Comparison of ENCODE assay signal across 10 cellular contexts in the genomic region with DNA sequence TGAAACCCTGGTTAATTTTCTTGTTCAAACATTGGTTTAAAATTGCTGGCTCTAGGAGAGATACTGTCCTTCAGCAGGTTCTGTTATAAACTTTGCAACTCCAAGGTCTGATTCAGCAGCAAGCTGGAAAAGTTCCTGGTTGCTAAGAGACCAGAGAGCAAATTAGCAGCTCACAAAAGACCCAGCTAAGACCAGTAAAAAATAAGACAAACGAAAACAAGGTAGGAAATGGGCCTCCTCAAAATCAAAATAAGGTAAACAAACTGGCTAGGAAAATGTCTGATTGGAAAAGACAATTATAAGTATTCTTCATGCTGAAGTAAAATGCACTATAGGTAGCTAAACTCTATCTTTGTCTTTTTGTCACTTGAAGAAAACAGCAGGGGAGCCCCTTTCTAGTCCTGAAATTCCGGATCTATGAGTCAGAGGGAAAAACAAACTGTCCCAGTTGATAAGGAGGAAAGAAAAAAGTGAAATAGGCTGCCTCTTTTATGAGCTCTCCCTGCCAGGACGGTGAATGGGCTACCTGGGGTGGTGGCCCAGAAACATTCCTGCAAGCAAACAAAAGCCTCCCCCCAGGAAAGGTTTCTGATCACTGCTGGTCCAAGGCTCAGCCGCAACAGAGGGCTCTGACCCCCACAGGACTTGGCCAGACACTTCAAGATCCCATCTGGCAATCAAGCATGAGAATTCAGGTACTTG. TPM values are rescaled to one million over a fixed set of nuclear protein-coding genes. Genes with fewer than 3 reads are reported as not detected.
DNase-seq lines count a peak whose midpoint lies in the region; ATAC-seq and TF ChIP-seq lines count a peak whose summit lies in the region.
"Had no signal": no experiment of that assay in that cellular context is flagged by ENCODE, and none has a peak within 500 bp of the region (broad histone marks: within the 10 kb centered on the region; RNA-seq: fewer than 3 reads in every experiment).

No MANE protein-coding gene starts in this region.

- H3F3A ChIP-seq in smooth muscle cell (ENCODE audit: low read depth): peaks cover 7% of the 10 kb centered on the region

- POLR2A ChIA-PET in HEK293T (lab: Yijun Ruan, JAX): interaction anchor here (1.2 to 3.1 kb wide), 2 partner anchors 31 to 75 kb away, joined by 3 to 13 read pairs; a partner anchor contains a TSS

- peak overlapping the region; percentile 35 for H2AFZ ChIP-seq in smooth muscle cell (ENCODE audit: low read depth)

- no peaks in the 10 kb centered on the region for H3K36me3 Mint-ChIP-seq in activated naive CD4-positive, alpha-beta T cell treated with anti-CD3 and anti-CD28 coated beads, Interleukin-2, amount 50 U/mL, for 72 hours
- H3K36me3 Mint-ChIP-seq: naive B cell had no signal

- peak overlapping the region; percentile 67 for H3K9ac ChIP-seq in iPS-20b (ENCODE audit: low read depth, low read length)
- peak overlapping the region; percentile 51 for H3K9ac ChIP-seq in smooth muscle cell (ENCODE audit: low read depth)

- intact Hi-C loops in adrenal gland (cut with DNase I): no loop called here
- intact Hi-C loops in lower leg skin (cut with DNase I; ENCODE audit: low total_unique reads): no loop called here

- ATAC-seq in activated naive CD4-positive, alpha-beta T cell treated with anti-CD3 and anti-CD28 coated beads, Interleukin-2, amount 50 U/mL, for 72 hours: no peak
- ATAC-seq in GM18868 (IDR thresholded peaks at IDR 0.05; ENCODE audit: unreplicated experiment): no peak

- H3K4me3 ChIP-seq in adrenal gland: peak overlapping the region in 1 of 4 donors; percentile 10
- peak overlapping the region; percentile 40; the same call in 1 of the 2 replicates for H3K4me3 ChIP-seq in iPS-20b (ENCODE audit: low read length)
- no peak overlapping the region for H3K4me3 ChIP-seq in smooth muscle cell
- no peak overlapping the region for H3K4me3 ChIP-seq in lower leg skin (ENCODE audit: low read depth, poor library complexity, severe bottlenecking)

- H3K4me1 ChIP-seq in adrenal gland (replicated peaks in 1 of 2) (peaks cover 21 to 41% of the 10 kb centered on the region in 2 donors), iPS-20b (ENCODE audit: insufficient read depth, low read length) (peaks cover 30% of the 10 kb centered on the region), smooth muscle cell (ENCODE audit: low read depth) (peaks cover 25% of the 10 kb centered on the region)

- peak overlapping the region; percentile 42 to 84 (median 67) for H3K27ac ChIP-seq in adrenal gland
- peak overlapping the region; percentile 91 for H3K27ac ChIP-seq in iPS-20b (ENCODE audit: low read length)
- H3K27ac ChIP-seq in smooth muscle cell (ENCODE audit: low read depth): peak overlapping the region; percentile 89

- CTCF ChIA-PET in HEK293T (lab: Yijun Ruan, JAX): interaction anchor here (0.6 to 2.5 kb wide), 4 partner anchors 31 to 1888 kb away, joined by 4 to 10 read pairs (median 6); no protein-coding TSS in a partner anchor

- TF ChIP-seq POLR2A in adrenal gland (IDR thresholded peaks at IDR 0.05): peak in 1 of 2 donors; percentile 35
- no peak for TF ChIP-seq POLR2A in lower leg skin (IDR thresholded peaks at IDR 0.05)

- H3K9me3 Mint-ChIP-seq in activated naive CD4-positive, alpha-beta T cell treated with anti-CD3 and anti-CD28 coated beads, Interleukin-2, amount 50 U/mL, for 72 hours: no peaks in the 10 kb centered on the region
- H3K9me3 Mint-ChIP-seq: naive B cell had no signal

- H3K36me3 ChIP-seq in adrenal gland (replicated peaks in 1 of 2): no peaks in the 10 kb centered on the region
- no peaks in the 10 kb centered on the region for H3K36me3 ChIP-seq in iPS-20b (ENCODE audit: insufficient read depth, low read depth, low read length)
- H3K36me3 ChIP-seq in smooth muscle cell (ENCODE audit: low read depth): no peaks in the 10 kb centered on the region

- no peak for TF ChIP-seq CTCF in adrenal gland (IDR thresholded peaks at IDR 0.05)
- TF ChIP-seq CTCF in smooth muscle cell (IDR thresholded peaks at IDR 0.05; ENCODE audit: borderline replicate concordance, insufficient read depth, poor library complexity, severe bottlenecking): no peak
- no peak for TF ChIP-seq CTCF in lower leg skin (IDR thresholded peaks at IDR 0.05)

- 19 to 27% (median 25%) methylated on average over 3 to 4 of the region's 4 CpGs for WGBS in adrenal gland, 4 donors
- 6% methylated on average over 4 of the region's 4 CpGs for WGBS in smooth muscle cell (ENCODE audit: low lambda C conversion rate)
- 39 to 40% methylated on average over 4 of the region's 4 CpGs for WGBS in lower leg skin, 2 donors

- no peaks in the 10 kb centered on the region for H4K20me1 ChIP-seq in smooth muscle cell (ENCODE audit: low read depth)

- no peaks in the 10 kb centered on the region for H3K79me2 ChIP-seq in smooth muscle cell (ENCODE audit: low read depth)

- DNase-seq in HEK293T (ENCODE audit: extremely low spot score): peak; percentile 40
- DNase-seq in adrenal gland: peak; percentile 32 to 72 (median 53)
- no peak for DNase-seq in smooth muscle cell (lab: John Stamatoyannopoulos, UW; ENCODE audit: unreplicated experiment)
- no peak for DNase-seq in activated naive CD4-positive, alpha-beta T cell treated with anti-CD3 and anti-CD28 coated beads, Interleukin-2, amount 50 U/mL, for 72 hours (ENCODE audit: low spot score in 2 of 2)
- DNase-seq in lower leg skin (ENCODE audit: low spot score in 2 of 2): no peak
- no peak for DNase-seq in mesenteric fat pad (ENCODE audit: low spot score)
- DNase-seq: activated CD4-positive, CD25-positive, alpha-beta regulatory T cell; naive B cell had no signal

- H3K4me2 ChIP-seq in smooth muscle cell: peak overlapping the region; percentile 53

- H3K27me3 ChIP-seq in adrenal gland: no peaks in the 10 kb centered on the region
- H3K27me3 ChIP-seq in iPS-20b (ENCODE audit: insufficient read depth, low read length): no peaks in the 10 kb centered on the region; the same call in 1 of the 2 replicates
- no peaks in the 10 kb centered on the region for H3K27me3 ChIP-seq in smooth muscle cell (ENCODE audit: low read depth)

- no peak overlapping the region for H3K27ac Mint-ChIP-seq in activated naive CD4-positive, alpha-beta T cell treated with anti-CD3 and anti-CD28 coated beads, Interleukin-2, amount 50 U/mL, for 72 hours

- no peaks in the 10 kb centered on the region for H3K9me3 ChIP-seq in adrenal gland (replicated peaks in 1 of 3)
- H3K9me3 ChIP-seq in iPS-20b (ENCODE audit: insufficient read depth, low read depth, low read length): no peaks in the 10 kb centered on the region
- no peaks in the 10 kb centered on the region for H3K9me3 ChIP-seq in smooth muscle cell (replicated peaks; ENCODE audit: low read depth)

TF ChIP-seq in HEK293T, 16 proteins besides CTCF, POLR2A, EP300 and RAD21:
- TF ChIP-seq ARNT (IDR thresholded peaks at IDR 0.05) (no peak), SUZ12 (IDR thresholded peaks at IDR 0.05) (no peak), SP1 (IDR thresholded peaks at IDR 0.05) (no peak), FOXK2 (IDR thresholded peaks at IDR 0.05) (no peak), CTBP1 (IDR thresholded peaks at IDR 0.05; ENCODE audit: borderline replicate concordance) (0 out of 2 replicates have a peak, but pooled peaks have one; percentile 8), NFRKB (IDR thresholded peaks at IDR 0.05) (no peak)

RNA-seq across cellular contexts. Expression of a gene that starts 41.6 kb away (rescaled TPM):
- total RNA-seq in adrenal gland (1 to 10 TPM in 3 of 8 donors, under 1 TPM in 5; 0.52 to 1.2 (median 0.60) TPM), smooth muscle cell (0.63 and 3.4 TPM in 2 replicates), lower leg skin (1 to 10 TPM in 3 of 4 donors, under 1 TPM in 1; 0.49 to 3.2 (median 1.7) TPM), mesenteric fat pad (0.48 TPM)
- polyA plus RNA-seq in adrenal gland (1 to 10 TPM in 2 of 3 donors, under 1 TPM in 1; 0.20 to 1.6 (median 1.2) TPM), smooth muscle cell (1.1 and 1.3 TPM in 2 replicates)
- total RNA-seq in activated naive CD4-positive, alpha-beta T cell treated with anti-CD3 and anti-CD28 coated beads, Interleukin-2, amount 50 U/mL, for 72 hours: 1 to 10 TPM; 2.8 to 5.1 TPM

RNA-seq across cellular contexts. Expression of a gene that starts 44.9 kb away (rescaled TPM):
- total RNA-seq in adrenal gland (not detected), smooth muscle cell (not detected in 2 replicates), lower leg skin (not detected), mesenteric fat pad (not detected)
- polyA plus RNA-seq in adrenal gland (not detected), smooth muscle cell (not detected in 2 replicates)
- total RNA-seq in activated naive CD4-positive, alpha-beta T cell treated with anti-CD3 and anti-CD28 coated beads, Interleukin-2, amount 50 U/mL, for 72 hours: not detected

RNA-seq across cellular contexts. Expression of a gene that starts 55.6 kb away (rescaled TPM):
- 1 to 10 TPM in 4 of 8 donors, under 1 TPM in 2, not detected in 2; 0.28 to 3.7 (median 1.1) TPM for total RNA-seq in adrenal gland
- polyA plus RNA-seq in adrenal gland: under 1 TPM in 2 of 3 donors, not detected in 1; 0.38 to 0.81 TPM
- 1.0 TPM in 1 of 2 replicates, not detected in the other for total RNA-seq in smooth muscle cell
- 1.2 and 1.6 TPM in 2 replicates for polyA plus RNA-seq in smooth muscle cell
- not detected for total RNA-seq in activated naive CD4-positive, alpha-beta T cell treated with anti-CD3 and anti-CD28 coated beads, Interleukin-2, amount 50 U/mL, for 72 hours
- total RNA-seq in lower leg skin: not detected
- total RNA-seq in mesenteric fat pad: not detected

Comparison
In these comparisons a context has a peak if more than half of its experiments do, and no peak if none do; other contexts are left out.
1. DNase-seq: peak in HEK293T (single experiment) and adrenal gland (7 of 7); none in smooth muscle cell (single experiment), activated naive CD4-positive, alpha-beta T cell treated with anti-CD3 and anti-CD28 coated beads, Interleukin-2, amount 50 U/mL, for 72 hours (0 of 2), lower leg skin (0 of 2) and mesenteric fat pad (single experiment).
2. Peak in every context shown above with its lines, with median percentiles within 50 percentile points of each other: H3K27ac ChIP-seq.